In the genomic region with DNA sequence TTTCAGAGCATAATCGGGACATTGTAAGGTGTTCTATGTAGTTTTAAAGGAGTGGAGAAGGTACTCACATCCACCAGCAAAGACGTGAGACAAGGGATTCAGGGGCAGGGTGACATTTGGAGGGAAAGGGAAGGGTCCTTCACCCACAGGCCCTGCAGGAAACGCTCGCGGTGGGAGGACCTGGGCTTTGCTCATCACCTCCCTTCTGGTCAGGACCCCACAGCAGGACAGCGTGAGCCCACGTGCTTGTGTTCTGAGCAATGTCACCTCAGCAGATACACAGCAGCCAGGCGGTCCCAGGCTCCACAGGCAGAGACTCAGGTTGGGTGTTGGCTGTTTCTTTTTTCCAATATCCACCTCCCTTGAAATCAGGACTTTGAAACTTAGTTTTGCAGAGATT, we compare ENCODE assay signal across 22 cellular contexts. TPM values are rescaled to one million over a fixed set of nuclear protein-coding genes. Genes with fewer than 3 reads are reported as not detected.
DNase-seq lines count a peak whose midpoint lies in the region; ATAC-seq, FAIRE-seq and TF ChIP-seq lines count a peak whose summit lies in the region.
"Had no signal": no experiment of that assay in that cellular context is flagged by ENCODE, and none has a peak within 500 bp of the region (broad histone marks: within the 10 kb centered on the region; RNA-seq: fewer than 3 reads in every experiment).

No MANE protein-coding gene starts in this region.

- H3K36me3 Mint-ChIP-seq in GM23338 (ENCODE audit: low read depth) (no peaks in the 10 kb centered on the region; the same call in 2 of the 3 replicates), progenitor cell of endocrine pancreas (ENCODE audit: insufficient read depth) (no peaks in the 10 kb centered on the region)
- peaks cover 6% of the 10 kb centered on the region for H3K36me3 Mint-ChIP-seq in stimulated activated effector memory CD8-positive, alpha-beta T cell treated with anti-CD3 and anti-CD28 coated beads, Interleukin-12 subunit alpha, Interleukin-12 subunit beta, amount 100 ng/mL, for 72 hours
- H3K36me3 Mint-ChIP-seq: CD4-positive, CD25-positive, alpha-beta regulatory T cell; CD8-positive, alpha-beta memory T cell; IgD-negative memory B cell had no signal

- H3K9me3 ChIP-seq in RWPE2 (ENCODE audit: severe bottlenecking), result no peaks in the 10 kb centered on the region
- no peaks in the 10 kb centered on the region for H3K9me3 ChIP-seq in kidney (ENCODE audit: control insufficient read depth in 1 of 2, low read length in 2 of 2)
- H3K9me3 ChIP-seq in effector memory CD4-positive, alpha-beta T cell (ENCODE audit: control insufficient read depth, low read length), result no peaks in the 10 kb centered on the region
- H3K9me3 ChIP-seq: BE2C had no signal

- intact Hi-C loops in kidney (cut with DNase I), result no loop called here

- no peak overlapping the region for H3K9ac ChIP-seq in kidney (ENCODE audit: low read length in 2 of 2)

- H3K4me1 ChIP-seq in GM23338 (ENCODE audit: insufficient read depth), result no peaks in the 10 kb centered on the region
- no peaks in the 10 kb centered on the region for H3K4me1 ChIP-seq in RWPE2 (ENCODE audit: insufficient read depth, poor library complexity, severe bottlenecking)
- H3K4me1 ChIP-seq in kidney (ENCODE audit: control insufficient read depth in 1 of 2, insufficient read depth in 1 of 2, low read depth in 1 of 2, low read length in 2 of 2), result no peaks in the 10 kb centered on the region
- no peaks in the 10 kb centered on the region for H3K4me1 ChIP-seq in effector memory CD4-positive, alpha-beta T cell (ENCODE audit: control insufficient read depth, insufficient read depth, low read length, poor library complexity, severe bottlenecking)
- H3K4me1 ChIP-seq: BE2C had no signal

- no peak overlapping the region for H3K4me3 ChIP-seq in GM23338
- H3K4me3 ChIP-seq in RWPE2 (ENCODE audit: severe bottlenecking), result no peak overlapping the region
- H3K4me3 ChIP-seq in kidney (ENCODE audit: low read length in 2 of 2), result no peak overlapping the region
- no peak overlapping the region for H3K4me3 ChIP-seq in effector memory CD4-positive, alpha-beta T cell (ENCODE audit: insufficient read depth, low read depth, low read length, poor library complexity, severe bottlenecking)
- H3K4me3 ChIP-seq: GM12878 had no signal

- no peak for FAIRE-seq in kidney (lab: Jason Lieb, UNC)
- FAIRE-seq: A204.1, GM12878, HTR-8/SVneo had no signal

- no peaks in the 10 kb centered on the region; the same call in 2 of the 3 replicates for H3K9me3 Mint-ChIP-seq in GM23338
- H3K9me3 Mint-ChIP-seq in progenitor cell of endocrine pancreas (ENCODE audit: low read depth), result no peaks in the 10 kb centered on the region
- H3K9me3 Mint-ChIP-seq in stimulated activated effector memory CD8-positive, alpha-beta T cell treated with anti-CD3 and anti-CD28 coated beads, Interleukin-12 subunit alpha, Interleukin-12 subunit beta, amount 100 ng/mL, for 72 hours, result no peaks in the 10 kb centered on the region
- H3K9me3 Mint-ChIP-seq: CD8-positive, alpha-beta memory T cell; H9; IgD-negative memory B cell had no signal

- H2AFZ ChIP-seq in GM23338, result 0 out of 2 replicates have a peak overlapping the region, but pooled peaks have one; percentile 18

- H3K4me1 Mint-ChIP-seq in GM23338 (peaks cover 17% of the 10 kb centered on the region), progenitor cell of endocrine pancreas (ENCODE audit: low read depth) (peaks cover 37% of the 10 kb centered on the region)
- H3K4me1 Mint-ChIP-seq in stimulated activated effector memory CD8-positive, alpha-beta T cell treated with anti-CD3 and anti-CD28 coated beads, Interleukin-12 subunit alpha, Interleukin-12 subunit beta, amount 100 ng/mL, for 72 hours, result peaks cover 4% of the 10 kb centered on the region
- H3K4me1 Mint-ChIP-seq: CD4-positive, CD25-positive, alpha-beta regulatory T cell; CD8-positive, alpha-beta memory T cell; IgD-negative memory B cell had no signal

- no peaks in the 10 kb centered on the region for H3K27me3 ChIP-seq in GM23338 (ENCODE audit: insufficient read depth)
- H3K27me3 ChIP-seq in RWPE2 (ENCODE audit: insufficient read depth, poor library complexity, severe bottlenecking), result no peaks in the 10 kb centered on the region
- no peaks in the 10 kb centered on the region for H3K27me3 ChIP-seq in effector memory CD4-positive, alpha-beta T cell (replicated peaks; ENCODE audit: control insufficient read depth, insufficient read depth, low read length, poor library complexity, severe bottlenecking)
- H3K27me3 ChIP-seq: BE2C had no signal

- ATAC-seq in GM23338 (no peak), RWPE2 (ENCODE audit: low read depth) (no peak)
- ATAC-seq in stimulated activated effector memory CD8-positive, alpha-beta T cell treated with anti-CD3 and anti-CD28 coated beads, Interleukin-12 subunit alpha, Interleukin-12 subunit beta, amount 100 ng/mL, for 72 hours, result no peak
- ATAC-seq: GM12878 had no signal

- no peaks in the 10 kb centered on the region for H4K20me1 ChIP-seq in GM23338 (replicated peaks; ENCODE audit: insufficient read depth)

- H3K27me3 Mint-ChIP-seq in GM23338 (ENCODE audit: insufficient read depth, low read depth, poor library complexity), result peaks cover 12% of the 10 kb centered on the region
- H3K27me3 Mint-ChIP-seq in progenitor cell of endocrine pancreas, result peaks cover 3% of the 10 kb centered on the region

- H3K79me2 ChIP-seq in GM23338 (replicated peaks; ENCODE audit: insufficient read depth), result no peaks in the 10 kb centered on the region

- no peak for TF ChIP-seq CTCF in GM23338 (conservative IDR thresholded peaks at IDR 0.05; ENCODE audit: low read depth in 2 of 2)
- TF ChIP-seq CTCF in RWPE2 (IDR thresholded peaks at IDR 0.05; ENCODE audit: poor library complexity, severe bottlenecking), result no peak
- TF ChIP-seq CTCF in kidney (IDR thresholded peaks at IDR 0.05; ENCODE audit: borderline replicate concordance, extremely low read depth, insufficient read depth), result no peak
- TF ChIP-seq CTCF in progenitor cell of endocrine pancreas (IDR thresholded peaks at IDR 0.05; ENCODE audit: unreplicated experiment), result no peak

- no peak overlapping the region for H3K27ac Mint-ChIP-seq in GM23338
- H3K27ac Mint-ChIP-seq in progenitor cell of endocrine pancreas, result peak overlapping the region; percentile 79
- no peak overlapping the region for H3K27ac Mint-ChIP-seq in stimulated activated effector memory CD8-positive, alpha-beta T cell treated with anti-CD3 and anti-CD28 coated beads, Interleukin-12 subunit alpha, Interleukin-12 subunit beta, amount 100 ng/mL, for 72 hours
- H3K27ac Mint-ChIP-seq: CD4-positive, CD25-positive, alpha-beta regulatory T cell; H9 had no signal

- no peaks in the 10 kb centered on the region for H3F3A ChIP-seq in GM23338 (replicated peaks; ENCODE audit: low read depth)

- no peak overlapping the region for H3K4me2 ChIP-seq in GM23338

- no peak for DNase-seq in GM23338 (ENCODE audit: low spot score)
- DNase-seq in RWPE2 (ENCODE audit: low spot score), result peak; percentile 38
- DNase-seq in kidney, result peak; percentile 21
- no peak for DNase-seq in progenitor cell of endocrine pancreas (ENCODE audit: low spot score, unreplicated experiment)
- no peak for DNase-seq in effector memory CD4-positive, alpha-beta T cell
- DNase-seq in NCI-H748 treated with DMSO at 0.1 percent for 48 hours (lab: John Stamatoyannopoulos, UW), result no peak
- no peak for DNase-seq in stimulated activated effector memory CD8-positive, alpha-beta T cell treated with anti-CD3 and anti-CD28 coated beads, Interleukin-12 subunit alpha, Interleukin-12 subunit beta, amount 100 ng/mL, for 72 hours (ENCODE audit: low spot score in 2 of 2)
- DNase-seq: ACHN; BE2C; CD4-positive, CD25-positive, alpha-beta regulatory T cell; COR-L47; DMS 273 treated with DMSO at 0.1 percent for 48 hours; DMS53; DND-41; EL; GOT3; H9 had no signal

- no peak overlapping the region for H3K27ac ChIP-seq in GM23338 (ENCODE audit: low read depth)
- H3K27ac ChIP-seq in RWPE2 (ENCODE audit: poor library complexity, severe bottlenecking), result no peak overlapping the region
- no peak overlapping the region for H3K27ac ChIP-seq in kidney (ENCODE audit: low read depth in 2 of 2, low read length in 2 of 2)
- no peak overlapping the region for H3K27ac ChIP-seq in effector memory CD4-positive, alpha-beta T cell (ENCODE audit: insufficient read depth, low read length, poor library complexity, severe bottlenecking)

- H3K4me3 Mint-ChIP-seq in GM23338 (no peak overlapping the region), progenitor cell of endocrine pancreas (ENCODE audit: low read depth) (no peak overlapping the region)
- H3K4me3 Mint-ChIP-seq in stimulated activated effector memory CD8-positive, alpha-beta T cell treated with anti-CD3 and anti-CD28 coated beads, Interleukin-12 subunit alpha, Interleukin-12 subunit beta, amount 100 ng/mL, for 72 hours, result no peak overlapping the region
- H3K4me3 Mint-ChIP-seq: CD4-positive, CD25-positive, alpha-beta regulatory T cell; H9; IgD-negative memory B cell had no signal

- H3K36me3 ChIP-seq in GM23338 (ENCODE audit: insufficient read depth), result no peaks in the 10 kb centered on the region
- H3K36me3 ChIP-seq in RWPE2 (ENCODE audit: low read depth), result no peaks in the 10 kb centered on the region
- H3K36me3 ChIP-seq in kidney (ENCODE audit: control insufficient read depth in 1 of 2, insufficient read depth in 2 of 2, low read length in 2 of 2), result no peaks in the 10 kb centered on the region
- H3K36me3 ChIP-seq in effector memory CD4-positive, alpha-beta T cell (ENCODE audit: control insufficient read depth, insufficient read depth, low read length), result no peaks in the 10 kb centered on the region
- H3K36me3 ChIP-seq: BE2C had no signal

- H3K9me2 ChIP-seq in GM23338 (ENCODE audit: insufficient read depth), result no peaks in the 10 kb centered on the region

RNA-seq across cellular contexts. Expression of gene DLL1, which starts 27.5 kb away (rescaled TPM):
- 4.6 and 4.8 TPM in 2 replicates for total RNA-seq in GM23338 (2014; rRNA removed; shearing (Covaris generic))
- polyA plus RNA-seq in GM23338 (2016; fragmentation: Nextera tagmentation; extraction: Ambion mirVana), result 2.2 and 2.6 TPM in 2 replicates
- total RNA-seq in kidney, result 11.9 TPM
- polyA plus RNA-seq in kidney (ENCODE audit: insufficient read depth, low read depth, low replicate concordance), result 4.5 TPM
- total RNA-seq in progenitor cell of endocrine pancreas, result 75.3 and 79.1 TPM in 2 replicates

RNA-seq across cellular contexts. Expression of gene FAM120B, which starts 43.1 kb away (rescaled TPM):
- total RNA-seq in GM23338 (2014; rRNA removed; shearing (Covaris generic)), result 14.4 and 16.7 TPM in 2 replicates
- 5.8 and 7.2 TPM in 2 replicates for polyA plus RNA-seq in GM23338 (2016; fragmentation: Nextera tagmentation; extraction: Ambion mirVana)
- total RNA-seq in kidney, result 34.8 TPM
- 16.5 TPM for polyA plus RNA-seq in kidney (ENCODE audit: insufficient read depth, low read depth, low replicate concordance)
- total RNA-seq in progenitor cell of endocrine pancreas, result 46.2 and 49.3 TPM in 2 replicates

Comparison
In these comparisons a context has a peak if more than half of its experiments do, and no peak if none do; other contexts are left out.
1. DNase-seq: peak in RWPE2 (single experiment) and kidney (single experiment); none in GM23338 (single experiment), progenitor cell of endocrine pancreas (single experiment), effector memory CD4-positive, alpha-beta T cell (0 of 3), NCI-H748 treated with DMSO at 0.1 percent for 48 hours (single experiment) and stimulated activated effector memory CD8-positive, alpha-beta T cell treated with anti-CD3 and anti-CD28 coated beads, Interleukin-12 subunit alpha, Interleukin-12 subunit beta, amount 100 ng/mL, for 72 hours (0 of 2).